ENCODE assay signal across 1 cellular context in genomic region chr20:50930139-50931047, GRCh38.
TF ChIP-seq lines count a peak whose summit lies in the region.

No MANE protein-coding gene starts in this region.

TF ChIP-seq in HepG2, 621 proteins besides CTCF, POLR2A, EP300 and RAD21 (continued from another document and continues in another):
- TF ChIP-seq ZSCAN21 (CRISPR knock-in tag; IDR thresholded peaks at IDR 0.05; ENCODE audit: borderline replicate concordance) (peak; percentile 2; the same call in 1 of the 2 replicates), ZNF773 (CRISPR knock-in tag; IDR thresholded peaks at IDR 0.05; ENCODE audit: borderline replicate concordance) (peak; percentile 80; the same call in 1 of the 2 replicates), ZFAT (CRISPR knock-in tag; conservative IDR thresholded peaks at IDR 0.05) (no peak), ZNF256 (CRISPR knock-in tag; conservative IDR thresholded peaks at IDR 0.05) (no peak), ARID2 (CRISPR knock-in tag; IDR thresholded peaks at IDR 0.05; ENCODE audit: borderline replicate concordance) (no peak), ZNF713 (CRISPR knock-in tag; IDR thresholded peaks at IDR 0.05) (no peak), CAMTA2 (CRISPR knock-in tag; IDR thresholded peaks at IDR 0.05; ENCODE audit: borderline replicate concordance) (no peak), ZNF841 (CRISPR knock-in tag; IDR thresholded peaks at IDR 0.05; ENCODE audit: borderline replicate concordance) (no peak), PAXIP1 (CRISPR knock-in tag; conservative IDR thresholded peaks at IDR 0.05) (no peak), TAF15 (IDR thresholded peaks at IDR 0.05; ENCODE audit: low read depth, low read length, poor library complexity, severe bottlenecking) (no peak), ZNF687 (CRISPR knock-in tag; IDR thresholded peaks at IDR 0.05) (peak; percentile 34), ZBTB37 (CRISPR knock-in tag; IDR thresholded peaks at IDR 0.05) (no peak), NFKBIZ (CRISPR knock-in tag; IDR thresholded peaks at IDR 0.05) (no peak), ZNF264 (CRISPR knock-in tag; IDR thresholded peaks at IDR 0.05) (no peak), NR1H2 (CRISPR knock-in tag; IDR thresholded peaks at IDR 0.05; ENCODE audit: borderline replicate concordance, low read depth) (no peak), ZBTB39 (CRISPR knock-in tag; IDR thresholded peaks at IDR 0.05) (no peak), SOX13 (IDR thresholded peaks at IDR 0.05) (no peak), SOX13 (CRISPR knock-in tag; conservative IDR thresholded peaks at IDR 0.05 in 1 of 2, IDR thresholded peaks at IDR 0.05 in 1 of 2) (no peak), TRIM24 (CRISPR knock-in tag; IDR thresholded peaks at IDR 0.05) (no peak), REST (IDR thresholded peaks at IDR 0.05; ENCODE audit: borderline replicate concordance in 1 of 2, low read depth in 1 of 2, low read length in 2 of 2) (no peak), FUBP1 (CRISPR knock-in tag; IDR thresholded peaks at IDR 0.05; ENCODE audit: borderline replicate concordance) (no peak), ZNF557 (CRISPR knock-in tag; IDR thresholded peaks at IDR 0.05) (no peak), ATF5 (CRISPR knock-in tag; IDR thresholded peaks at IDR 0.05; ENCODE audit: low read depth) (no peak), ZHX2 (IDR thresholded peaks at IDR 0.05; ENCODE audit: low read depth) (no peak), ZHX2 (CRISPR knock-in tag; IDR thresholded peaks at IDR 0.05; ENCODE audit: borderline replicate concordance) (peak; percentile 83; the same call in 1 of the 2 replicates), PCBP1 (IDR thresholded peaks at IDR 0.05; ENCODE audit: borderline replicate concordance, low read depth, low read length) (0 out of 2 replicates have a peak, but pooled peaks have one; percentile 44), ZNF75D (CRISPR knock-in tag; IDR thresholded peaks at IDR 0.05; ENCODE audit: borderline replicate concordance) (no peak), ZFYVE20 (CRISPR knock-in tag; IDR thresholded peaks at IDR 0.05; ENCODE audit: borderline replicate concordance, low read depth) (peak; percentile 47; the same call in 1 of the 2 replicates), ZNF615 (CRISPR knock-in tag; IDR thresholded peaks at IDR 0.05; ENCODE audit: borderline replicate concordance) (no peak), PAWR (CRISPR knock-in tag; IDR thresholded peaks at IDR 0.05; ENCODE audit: borderline replicate concordance) (no peak)
